23 cellular contexts compared by ENCODE assay signal in the genomic region with DNA sequence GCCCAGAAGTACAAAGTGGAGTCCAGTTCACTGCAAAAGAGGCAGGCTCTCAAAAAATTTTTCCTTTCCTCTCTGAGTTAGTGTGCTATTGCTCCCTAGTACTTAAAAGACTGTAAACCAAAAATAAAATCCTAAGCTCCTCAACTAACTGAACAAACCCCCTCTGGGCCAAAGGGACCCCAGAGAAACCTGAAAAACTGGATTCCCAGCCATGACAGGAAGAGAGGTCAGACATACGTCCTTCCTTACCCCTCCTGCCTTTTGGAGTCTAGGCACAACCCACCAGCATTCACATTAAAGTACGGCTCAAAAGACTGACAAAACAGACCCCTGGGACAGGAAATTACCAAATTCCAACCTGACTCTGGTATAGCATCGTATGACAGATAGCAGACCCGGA.
"Had no signal": no experiment of that assay in that cellular context is flagged by ENCODE, and none has a peak within 500 bp of the region (broad histone marks: within the 10 kb centered on the region; RNA-seq: fewer than 3 reads in every experiment).

No MANE protein-coding gene starts in this region.

- ATAC-seq: heart left ventricle; natural killer cell; right lobe of liver; stimulated activated naive B cell treated with anti-CD40 and anti-IgM and Interleukin-4, amounts not matched to agents 10 μg/mL and 1 μg/mL and 100 μg/mL, for 72 hours; stimulated activated naive CD8-positive, alpha-beta T cell treated with anti-CD3 and anti-CD28 coated beads, Interleukin-15, Interleukin-2, amounts not matched to agents 100 U/mL and 50 U/mL, for 24 hours had no signal

- H3K36me3 ChIP-seq: heart left ventricle, left ventricle myocardium inferior, ovary, right atrium auricular region, right lobe of liver, stomach, thyroid gland, upper lobe of left lung, vagina had no signal

- H3K27me3 ChIP-seq: heart left ventricle, ovary, right atrium auricular region, right lobe of liver, stomach, testis, thyroid gland, upper lobe of left lung, vagina had no signal

- DNase-seq: heart left ventricle; hypothalamus; immature natural killer cell; left ventricle myocardium inferior; naive B cell; natural killer cell; nephron progenitor cell; ovary; right lobe of liver; stimulated activated CD4-positive, alpha-beta T cell treated with anti-CD3 and anti-CD28 coated beads, Interleukin-12 subunit alpha, Interleukin-12 subunit beta, amount 100 ng/mL, for 4 hours; stimulated activated CD4-positive, alpha-beta T cell treated with anti-CD3 and anti-CD28 coated beads, Interleukin-15, amount 100 ng/mL, for 24 hours; stimulated activated CD4-positive, alpha-beta T cell treated with anti-CD3 and anti-CD28 coated beads, Interleukin-2, amount 100 ng/mL, for 24 hours; stimulated activated CD4-positive, alpha-beta T cell treated with anti-CD3 and anti-CD28 coated beads, Interleukin-4, amount 100 ng/mL, for 1 hour; stimulated activated naive B cell treated with anti-CD40 and anti-IgM and Interleukin-4, amounts not matched to agents 10 μg/mL and 1 μg/mL and 100 μg/mL, for 72 hours; stimulated activated naive CD8-positive, alpha-beta T cell treated with anti-CD3 and anti-CD28 coated beads, Interleukin-15, Interleukin-2, amounts not matched to agents 100 U/mL and 50 U/mL, for 24 hours; testis; thyroid gland; upper lobe of left lung had no signal

- H3K9me3 ChIP-seq: heart left ventricle, left ventricle myocardium inferior, ovary, right atrium auricular region, right lobe of liver, testis, thyroid gland, upper lobe of left lung, vagina had no signal

- H3K4me1 ChIP-seq: heart left ventricle, left ventricle myocardium inferior, right atrium auricular region, right lobe of liver, stomach, testis, thyroid gland, upper lobe of left lung, vagina had no signal

- FAIRE-seq: islet of Langerhans had no signal

- H3K4me3 ChIP-seq: heart left ventricle, left ventricle myocardium inferior, lung, ovary, right atrium auricular region, right lobe of liver, stomach, testis, thyroid gland, upper lobe of left lung, vagina had no signal

- H3K27ac ChIP-seq: heart left ventricle, left ventricle myocardium inferior, ovary, right atrium auricular region, right lobe of liver, stomach, testis, thyroid gland, upper lobe of left lung, vagina had no signal
